ENCODE assay signal across 1 cellular context in the genomic region with DNA sequence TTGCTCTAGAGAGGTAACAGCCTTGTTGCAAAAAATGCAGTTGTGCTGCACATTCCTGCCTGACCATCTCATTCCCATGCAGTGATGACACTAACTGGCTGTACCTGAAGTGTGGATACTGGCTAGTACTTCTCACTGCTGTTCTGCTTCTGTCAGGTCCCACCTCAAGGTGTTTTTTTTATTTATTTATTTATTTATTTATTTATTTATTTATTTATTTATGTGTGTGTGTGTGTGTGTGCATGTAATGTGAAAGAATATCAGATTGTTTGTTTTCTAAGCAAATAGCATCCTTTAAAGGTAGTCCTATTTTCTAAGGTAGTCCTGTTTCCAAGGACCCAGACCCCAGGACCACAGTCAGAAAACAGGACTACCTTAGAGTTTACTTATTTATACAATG.
TF ChIP-seq lines count a peak whose summit lies in the region.

No MANE protein-coding gene starts in this region.

TF ChIP-seq in HEK293, 187 proteins besides CTCF, POLR2A, EP300 and RAD21 (continued from another document):
- TF ChIP-seq ZBTB8A (tag by site-specific recombination; IDR thresholded peaks at IDR 0.05) (peak; percentile 57; the same call in 1 of the 2 replicates), HIC1 (tag by site-specific recombination; IDR thresholded peaks at IDR 0.05) (no peak), ZNF558 (tag by site-specific recombination; IDR thresholded peaks at IDR 0.05) (no peak), ZNF48 (tag by site-specific recombination; IDR thresholded peaks at IDR 0.05) (no peak), ZNF394 (tag by site-specific recombination; IDR thresholded peaks at IDR 0.05; ENCODE audit: borderline replicate concordance) (peak; percentile 86), ZNF747 (tag by site-specific recombination; IDR thresholded peaks at IDR 0.05) (no peak), ZNF280D (tag by site-specific recombination; IDR thresholded peaks at IDR 0.05) (no peak), ZNF501 (tag by site-specific recombination; IDR thresholded peaks at IDR 0.05) (0 out of 2 replicates have a peak, but pooled peaks have one; percentile 52), ZNF266 (tag by site-specific recombination; IDR thresholded peaks at IDR 0.05; ENCODE audit: low read depth) (0 out of 2 replicates have a peak, but pooled peaks have one; percentile 58), ZNF19 (tag by site-specific recombination; IDR thresholded peaks at IDR 0.05; ENCODE audit: low read depth) (no peak), PRDM2 (tag by site-specific recombination; IDR thresholded peaks at IDR 0.05; ENCODE audit: borderline replicate concordance) (no peak), ZFP37 (tag by site-specific recombination; IDR thresholded peaks at IDR 0.05) (0 out of 2 replicates have a peak, but pooled peaks have one; percentile 46)
- TF ChIP-seq, protein P1, sequence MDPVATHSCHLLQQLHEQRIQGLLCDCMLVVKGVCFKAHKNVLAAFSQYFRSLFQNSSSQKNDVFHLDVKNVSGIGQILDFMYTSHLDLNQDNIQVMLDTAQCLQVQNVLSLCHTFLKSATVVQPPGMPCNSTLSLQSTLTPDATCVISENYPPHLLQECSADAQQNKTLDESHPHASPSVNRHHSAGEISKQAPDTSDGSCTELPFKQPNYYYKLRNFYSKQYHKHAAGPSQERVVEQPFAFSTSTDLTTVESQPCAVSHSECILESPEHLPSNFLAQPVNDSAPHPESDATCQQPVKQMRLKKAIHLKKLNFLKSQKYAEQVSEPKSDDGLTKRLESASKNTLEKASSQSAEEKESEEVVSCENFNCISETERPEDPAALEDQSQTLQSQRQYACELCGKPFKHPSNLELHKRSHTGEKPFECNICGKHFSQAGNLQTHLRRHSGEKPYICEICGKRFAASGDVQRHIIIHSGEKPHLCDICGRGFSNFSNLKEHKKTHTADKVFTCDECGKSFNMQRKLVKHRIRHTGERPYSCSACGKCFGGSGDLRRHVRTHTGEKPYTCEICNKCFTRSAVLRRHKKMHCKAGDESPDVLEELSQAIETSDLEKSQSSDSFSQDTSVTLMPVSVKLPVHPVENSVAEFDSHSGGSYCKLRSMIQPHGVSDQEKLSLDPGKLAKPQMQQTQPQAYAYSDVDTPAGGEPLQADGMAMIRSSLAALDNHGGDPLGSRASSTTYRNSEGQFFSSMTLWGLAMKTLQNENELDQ (tag by site-specific recombination; IDR thresholded peaks at IDR 0.05; ENCODE audit: low read depth) = no peak
- TF ChIP-seq, protein P2, sequence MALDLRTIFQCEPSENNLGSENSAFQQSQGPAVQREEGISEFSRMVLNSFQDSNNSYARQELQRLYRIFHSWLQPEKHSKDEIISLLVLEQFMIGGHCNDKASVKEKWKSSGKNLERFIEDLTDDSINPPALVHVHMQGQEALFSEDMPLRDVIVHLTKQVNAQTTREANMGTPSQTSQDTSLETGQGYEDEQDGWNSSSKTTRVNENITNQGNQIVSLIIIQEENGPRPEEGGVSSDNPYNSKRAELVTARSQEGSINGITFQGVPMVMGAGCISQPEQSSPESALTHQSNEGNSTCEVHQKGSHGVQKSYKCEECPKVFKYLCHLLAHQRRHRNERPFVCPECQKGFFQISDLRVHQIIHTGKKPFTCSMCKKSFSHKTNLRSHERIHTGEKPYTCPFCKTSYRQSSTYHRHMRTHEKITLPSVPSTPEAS (tag by site-specific recombination; IDR thresholded peaks at IDR 0.05) = no peak
